8 cellular contexts compared by ENCODE assay signal in genomic region chr9:129482521-129483466, GRCh38.
DNase-seq lines count a peak whose midpoint lies in the region; ATAC-seq and TF ChIP-seq lines count a peak whose summit lies in the region.

No MANE protein-coding gene starts in this region.

- CTCF ChIA-PET in activated CD8-positive, alpha-beta memory T cell treated with anti-CD3 and anti-CD28 coated beads, Interleukin-2, amount 10 ng/mL, durations not matched to agents 7 days and 5 days (lab: Charles Lee): interaction anchor here (0.8 to 1.1 kb wide), 2 partner anchors 20 to 340 kb away, joined by 3 to 4 read pairs; no protein-coding TSS in a partner anchor

- H3K4me3 ChIP-seq in epithelial cell of proximal tubule (ENCODE audit: low read depth, low read length): peak overlapping the region; percentile 52
- peak overlapping the region; percentile 35 for H3K4me3 ChIP-seq in mesodermal cell (ENCODE audit: extremely low read depth, insufficient read depth, low read length, poor library complexity, severe bottlenecking)

- peak; percentile 5 for TF ChIP-seq CTCF in epithelial cell of proximal tubule (conservative IDR thresholded peaks at IDR 0.05; ENCODE audit: low read depth, low read length)

- no peaks in the 10 kb centered on the region for H3K9me3 ChIP-seq in mesodermal cell (ENCODE audit: control insufficient read depth, low read length)

- 2% methylated on average over 54 to 64 of the region's 97 CpGs for WGBS in mesodermal cell (ENCODE audit: insufficient coverage in 2 of 2), 2 experiments

- H3K27ac ChIP-seq in mesodermal cell (ENCODE audit: low read depth, low read length, severe bottlenecking) (peak overlapping the region; percentile 98), substantia nigra (ENCODE audit: low read depth, low read length, poor library complexity, severe bottlenecking) (peak overlapping the region; percentile 97)

- no peaks in the 10 kb centered on the region for H3K36me3 ChIP-seq in mesodermal cell (ENCODE audit: control insufficient read depth, insufficient read depth, low read length)

- peaks cover 70% of the 10 kb centered on the region for H3K4me1 ChIP-seq in mesodermal cell (ENCODE audit: control insufficient read depth, insufficient read depth, low read length, poor library complexity, severe bottlenecking)

- no peak overlapping the region for H3K27ac Mint-ChIP-seq in activated CD8-positive, alpha-beta memory T cell treated with anti-CD3 and anti-CD28 coated beads, Interleukin-2, amount 10 ng/mL, durations not matched to agents 7 days and 5 days

- peaks cover 24% of the 10 kb centered on the region for H3K4me1 Mint-ChIP-seq in activated CD8-positive, alpha-beta memory T cell treated with anti-CD3 and anti-CD28 coated beads, Interleukin-2, amount 10 ng/mL, durations not matched to agents 7 days and 5 days

- DNase-seq in DMS79 treated with DMSO at 0.1 percent for 48 hours (lab: John Stamatoyannopoulos, UW) (peak; percentile 78), NCI-H1694 treated with DMSO at 0.1 percent for 48 hours (lab: John Stamatoyannopoulos, UW) (peak; percentile 58), epithelial cell of proximal tubule (ENCODE audit: low read depth) (no peak), substantia nigra (lab: John Stamatoyannopoulos, UW) (peak in 43 of 49 donors; percentile 34 to 90 (median 68)), NCI-H146 (lab: John Stamatoyannopoulos, UW) (no peak)
- no peak for DNase-seq in activated CD8-positive, alpha-beta memory T cell treated with anti-CD3 and anti-CD28 coated beads, Interleukin-2, amount 10 ng/mL, durations not matched to agents 7 days and 5 days

- peak overlapping the region; percentile 39 for H3K4me3 Mint-ChIP-seq in activated CD8-positive, alpha-beta memory T cell treated with anti-CD3 and anti-CD28 coated beads, Interleukin-2, amount 10 ng/mL, durations not matched to agents 7 days and 5 days

- peak; percentile 59 for ATAC-seq in activated CD8-positive, alpha-beta memory T cell treated with anti-CD3 and anti-CD28 coated beads, Interleukin-2, amount 10 ng/mL, durations not matched to agents 7 days and 5 days
- ATAC-seq in HG03571 (IDR thresholded peaks at IDR 0.05; ENCODE audit: unreplicated experiment): no peak

- H3K27me3 Mint-ChIP-seq in activated CD8-positive, alpha-beta memory T cell treated with anti-CD3 and anti-CD28 coated beads, Interleukin-2, amount 10 ng/mL, durations not matched to agents 7 days and 5 days: peaks cover 16% of the 10 kb centered on the region

- H3K36me3 Mint-ChIP-seq in activated CD8-positive, alpha-beta memory T cell treated with anti-CD3 and anti-CD28 coated beads, Interleukin-2, amount 10 ng/mL, durations not matched to agents 7 days and 5 days: no peaks in the 10 kb centered on the region

- no peaks in the 10 kb centered on the region for H3K9me3 Mint-ChIP-seq in activated CD8-positive, alpha-beta memory T cell treated with anti-CD3 and anti-CD28 coated beads, Interleukin-2, amount 10 ng/mL, durations not matched to agents 7 days and 5 days (ENCODE audit: low read depth)

Comparison
In these comparisons a context has a peak if more than half of its experiments do, and no peak if none do; other contexts are left out.
1. DNase-seq: peak in DMS79 treated with DMSO at 0.1 percent for 48 hours (single experiment), NCI-H1694 treated with DMSO at 0.1 percent for 48 hours (single experiment) and substantia nigra (43 of 49); none in activated CD8-positive, alpha-beta memory T cell treated with anti-CD3 and anti-CD28 coated beads, Interleukin-2, amount 10 ng/mL, durations not matched to agents 7 days and 5 days (single experiment), epithelial cell of proximal tubule (single experiment) and NCI-H146 (single experiment).